ENCODE assay signal across 9 cellular contexts in genomic region chr4:64584981-64585557, GRCh38.
A peak's percentile ranks its signal among the peaks of the same experiment; 100 is the strongest.
DNase-seq lines count a peak whose midpoint lies in the region; ATAC-seq and TF ChIP-seq lines count a peak whose summit lies in the region.
"Had no signal": no experiment of that assay in that cellular context is flagged by ENCODE, and none has a peak within 500 bp of the region (broad histone marks: within the 10 kb centered on the region; RNA-seq: fewer than 3 reads in every experiment).

No MANE protein-coding gene starts in this region.

- H3K9ac ChIP-seq in DND-41 (ENCODE audit: low read depth, low read length) (no peak overlapping the region), GM23248 (no peak overlapping the region)

- no peaks in the 10 kb centered on the region for H3K4me1 ChIP-seq in DND-41 (ENCODE audit: insufficient read depth, low read length)
- H3K4me1 ChIP-seq in GM23248 (ENCODE audit: insufficient read depth), result no peaks in the 10 kb centered on the region

- ATAC-seq in DND-41 (ENCODE audit: insufficient read depth, low read depth) (peak; percentile 59; the same call in 1 of the 3 replicates), GM21367 (IDR thresholded peaks at IDR 0.05; ENCODE audit: unreplicated experiment) (no peak)

- no peaks in the 10 kb centered on the region for H3K36me3 Mint-ChIP-seq in immature natural killer cell

- H3K27ac Mint-ChIP-seq in immature natural killer cell, result no peak overlapping the region
- H3K27ac Mint-ChIP-seq: activated B cell treated with CpG ODN at 0.5 μM for 24 hours had no signal

- DNase-seq in DND-41, result peak; percentile 35
- peak; percentile 57 for DNase-seq in GM23248
- peak; percentile 0 for DNase-seq in NCI-H2081 treated with DMSO at 0.1 percent for 48 hours (lab: John Stamatoyannopoulos, UW)
- peak; percentile 46 for DNase-seq in astrocyte of the spinal cord (ENCODE audit: low read depth, low spot score)
- peak; percentile 72 for DNase-seq in left kidney (ENCODE audit: low read depth, low spot score)
- no peak for DNase-seq in OCI-M2 (lab: John Stamatoyannopoulos, UW; ENCODE audit: unreplicated experiment)
- no peak for DNase-seq in immature natural killer cell
- DNase-seq: activated B cell treated with CpG ODN at 0.5 μM for 24 hours had no signal

- H3K27me3 ChIP-seq in DND-41 (ENCODE audit: insufficient read depth, low read length, poor library complexity) (no peaks in the 10 kb centered on the region), GM23248 (replicated peaks; ENCODE audit: insufficient read depth) (no peaks in the 10 kb centered on the region)

- H3K79me2 ChIP-seq in DND-41 (ENCODE audit: insufficient read depth, low read length), result no peaks in the 10 kb centered on the region
- no peaks in the 10 kb centered on the region for H3K79me2 ChIP-seq in GM23248 (ENCODE audit: insufficient read depth)

- H3K9me3 ChIP-seq in DND-41 (ENCODE audit: insufficient read depth, low read length, severe bottlenecking) (no peaks in the 10 kb centered on the region), GM23248 (ENCODE audit: low read depth) (no peaks in the 10 kb centered on the region)

- H3K9me2 ChIP-seq in GM23248 (ENCODE audit: insufficient read depth), result no peaks in the 10 kb centered on the region

- in situ Hi-C loops in GM23248 (cut with MboI) (no loop called here), astrocyte of the spinal cord (cut with HindIII; ENCODE audit: low sequenced_read_pairs) (no loop called here)

- H3K4me1 Mint-ChIP-seq in immature natural killer cell, result no peaks in the 10 kb centered on the region
- H3K4me1 Mint-ChIP-seq: activated B cell treated with CpG ODN at 0.5 μM for 24 hours had no signal

- 18 to 19% methylated on average over 6 of the region's 6 CpGs for WGBS in GM23248 (ENCODE audit: low coverage in 1 of 2, low lambda C conversion rate in 2 of 2, missing lambda C conversion rate in 2 of 2), 2 experiments

- H3K36me3 ChIP-seq in DND-41 (ENCODE audit: insufficient read depth, low read length) (no peaks in the 10 kb centered on the region), GM23248 (ENCODE audit: low read depth) (no peaks in the 10 kb centered on the region)

- H3K27me3 Mint-ChIP-seq in immature natural killer cell (ENCODE audit: low read depth in 3 of 3), result peaks cover 0 to 2% (median 0%) of the 10 kb centered on the region in 3 donors
- H3K27me3 Mint-ChIP-seq: activated B cell treated with CpG ODN at 0.5 μM for 24 hours had no signal

- no peaks in the 10 kb centered on the region for H3F3A ChIP-seq in GM23248 (ENCODE audit: insufficient read depth)

- H3K4me3 Mint-ChIP-seq in immature natural killer cell, result no peak overlapping the region
- H3K4me3 Mint-ChIP-seq: activated B cell treated with CpG ODN at 0.5 μM for 24 hours had no signal

- H3K4me2 ChIP-seq in DND-41 (ENCODE audit: insufficient read depth, low read length) (no peak overlapping the region), GM23248 (ENCODE audit: unreplicated experiment) (no peak overlapping the region)

- TF ChIP-seq CTCF in DND-41 (IDR thresholded peaks at IDR 0.05; ENCODE audit: borderline replicate concordance, extremely low read depth, low read length, poor library complexity, severe bottlenecking) (peak; percentile 55), astrocyte of the spinal cord (IDR thresholded peaks at IDR 0.05; ENCODE audit: low read depth, low read length) (peak; percentile 44)

- H3K27ac ChIP-seq in DND-41 (ENCODE audit: low read length) (no peak overlapping the region), GM23248 (no peak overlapping the region)

- H2AFZ ChIP-seq in DND-41 (ENCODE audit: low read depth, low read length) (no peak overlapping the region), GM23248 (no peak overlapping the region)

- H3K4me3 ChIP-seq in DND-41 (ENCODE audit: low read depth in 1 of 2, low read length in 2 of 2) (no peak overlapping the region), GM23248 (no peak overlapping the region), astrocyte of the spinal cord (ENCODE audit: low read depth, low read length) (no peak overlapping the region)

- H3K9me3 Mint-ChIP-seq in immature natural killer cell, result peaks cover 2 to 23% (median 14%) of the 10 kb centered on the region in 6 donors

- H4K20me1 ChIP-seq in DND-41 (ENCODE audit: insufficient read depth, low read length) (no peaks in the 10 kb centered on the region), GM23248 (ENCODE audit: insufficient read depth) (no peaks in the 10 kb centered on the region)

Comparison
In these comparisons a context has a peak if more than half of its experiments do, and no peak if none do; other contexts are left out.
1. DNase-seq: peak in DND-41 (single experiment), GM23248 (single experiment), NCI-H2081 treated with DMSO at 0.1 percent for 48 hours (single experiment), astrocyte of the spinal cord (single experiment) and left kidney (single experiment); none in OCI-M2 (single experiment) and immature natural killer cell (0 of 3).